Comparison of ENCODE assay signal across 29 cellular contexts in genomic region chr5:142736247-142736632, GRCh38. TPM values are rescaled to one million over a fixed set of nuclear protein-coding genes. Genes with fewer than 3 reads are reported as not detected.
DNase-seq lines count a peak whose midpoint lies in the region; ATAC-seq and TF ChIP-seq lines count a peak whose summit lies in the region.
"Had no signal": no experiment of that assay in that cellular context is flagged by ENCODE, and none has a peak within 500 bp of the region (broad histone marks: within the 10 kb centered on the region; RNA-seq: fewer than 3 reads in every experiment).

No MANE protein-coding gene starts in this region.

- no peak overlapping the region for H3K27ac ChIP-seq in neuronal stem cell (replicated peaks; ENCODE audit: low read length)
- H3K27ac ChIP-seq in testis, result no peak overlapping the region
- H3K27ac ChIP-seq: SJSA1 had no signal

- H3K4me3 Mint-ChIP-seq in activated CD8-positive, alpha-beta memory T cell treated with anti-CD3 and anti-CD28 coated beads, Interleukin-2, amount 10 ng/mL, durations not matched to agents 7 days and 5 days, result no peak overlapping the region
- no peak overlapping the region for H3K4me3 Mint-ChIP-seq in effector memory CD8-positive, alpha-beta T cell
- H3K4me3 Mint-ChIP-seq: CD14-positive monocyte had no signal

- no peak overlapping the region for H3K23ac ChIP-seq in neuronal stem cell (ENCODE audit: low read depth, low read length, poor library complexity)

- H3K4me1 Mint-ChIP-seq in activated CD8-positive, alpha-beta memory T cell treated with anti-CD3 and anti-CD28 coated beads, Interleukin-2, amount 10 ng/mL, durations not matched to agents 7 days and 5 days, result peaks cover 18% of the 10 kb centered on the region
- peaks cover 31 to 52% of the 10 kb centered on the region in 2 donors for H3K4me1 Mint-ChIP-seq in effector memory CD8-positive, alpha-beta T cell (ENCODE audit: low read depth in 2 of 2)

- no peak overlapping the region for H3K9ac ChIP-seq in neuronal stem cell (ENCODE audit: low read depth, low read length, poor library complexity)

- no peak overlapping the region for H3K4ac ChIP-seq in neuronal stem cell (ENCODE audit: low read length)

- H3K27ac Mint-ChIP-seq in activated CD8-positive, alpha-beta memory T cell treated with anti-CD3 and anti-CD28 coated beads, Interleukin-2, amount 10 ng/mL, durations not matched to agents 7 days and 5 days, result no peak overlapping the region
- peak overlapping the region; percentile 57 to 72 for H3K27ac Mint-ChIP-seq in effector memory CD8-positive, alpha-beta T cell

- no peak overlapping the region for H3K14ac ChIP-seq in neuronal stem cell (ENCODE audit: low read length)

- no peak overlapping the region for H3K4me3 ChIP-seq in neuronal stem cell (ENCODE audit: low read length in 2 of 2)
- H3K4me3 ChIP-seq in testis, result no peak overlapping the region
- H3K4me3 ChIP-seq: SJSA1 had no signal

- H4K91ac ChIP-seq in neuronal stem cell (ENCODE audit: low read depth, low read length, poor library complexity), result no peak overlapping the region

- H3K4me1 ChIP-seq in neuronal stem cell (ENCODE audit: control insufficient read depth in 2 of 2, insufficient read depth in 1 of 2, low read depth in 1 of 2, low read length in 2 of 2), result peaks cover 0 to 3% of the 10 kb centered on the region in 2 donors
- no peaks in the 10 kb centered on the region for H3K4me1 ChIP-seq in testis

- no CpG with 5 or more reads among the region's 7 CpGs for WGBS in neuronal stem cell (ENCODE audit: extremely low coverage in 2 of 2, insufficient read length in 2 of 2, insufficient replicate concordance in 1 of 2), 2 donors
- 78 to 86% methylated on average over 5 to 7 of the region's 7 CpGs for WGBS in testis, 2 donors

- CTCF ChIA-PET in activated CD8-positive, alpha-beta memory T cell treated with anti-CD3 and anti-CD28 coated beads, Interleukin-2, amount 10 ng/mL, durations not matched to agents 7 days and 5 days (lab: Charles Lee), result interaction anchor here (1.1 to 15.0 kb wide), 4 partner anchors 11 to 147 kb away, joined by 3 to 140 read pairs (median 6); no protein-coding TSS in a partner anchor

- H2BK15ac ChIP-seq in neuronal stem cell (ENCODE audit: low read length), result no peak overlapping the region

- H2BK120ac ChIP-seq in neuronal stem cell (ENCODE audit: low read depth, low read length), result no peak overlapping the region

- H3K36me3 Mint-ChIP-seq in activated CD8-positive, alpha-beta memory T cell treated with anti-CD3 and anti-CD28 coated beads, Interleukin-2, amount 10 ng/mL, durations not matched to agents 7 days and 5 days, result no peaks in the 10 kb centered on the region
- no peaks in the 10 kb centered on the region for H3K36me3 Mint-ChIP-seq in effector memory CD8-positive, alpha-beta T cell (ENCODE audit: insufficient read depth)
- H3K36me3 Mint-ChIP-seq: CD8-positive, alpha-beta memory T cell had no signal

- H2AFZ ChIP-seq in neuronal stem cell (ENCODE audit: low read length), result peak overlapping the region; percentile 55

- no peaks in the 10 kb centered on the region for H3K9me3 Mint-ChIP-seq in activated CD8-positive, alpha-beta memory T cell treated with anti-CD3 and anti-CD28 coated beads, Interleukin-2, amount 10 ng/mL, durations not matched to agents 7 days and 5 days (ENCODE audit: low read depth)
- no peaks in the 10 kb centered on the region for H3K9me3 Mint-ChIP-seq in effector memory CD8-positive, alpha-beta T cell
- H3K9me3 Mint-ChIP-seq: CD8-positive, alpha-beta memory T cell had no signal

- no peak overlapping the region for H2BK12ac ChIP-seq in neuronal stem cell (ENCODE audit: low read length)

- no peak overlapping the region for H4K8ac ChIP-seq in neuronal stem cell (ENCODE audit: low read depth, low read length)

- H3K79me1 ChIP-seq in neuronal stem cell (ENCODE audit: low read depth, low read length), result no peaks in the 10 kb centered on the region

- H3K18ac ChIP-seq in neuronal stem cell (ENCODE audit: low read length), result no peak overlapping the region

- intact Hi-C loops in testis (cut with DNase I; ENCODE audit: low total_unique reads), result no loop called here

- no peak for ATAC-seq in activated CD8-positive, alpha-beta memory T cell treated with anti-CD3 and anti-CD28 coated beads, Interleukin-2, amount 10 ng/mL, durations not matched to agents 7 days and 5 days
- no peak for ATAC-seq in effector memory CD8-positive, alpha-beta T cell (replicated peaks)
- no peak for ATAC-seq in GM21576 (IDR thresholded peaks at IDR 0.05; ENCODE audit: unreplicated experiment)
- ATAC-seq: HepG2, PC-3 had no signal

- no peak for TF ChIP-seq CTCF in testis (IDR thresholded peaks at IDR 0.05)

- no peaks in the 10 kb centered on the region for H3K9me3 ChIP-seq in neuronal stem cell (replicated peaks in 1 of 2; ENCODE audit: control insufficient read depth in 2 of 2, insufficient read depth in 1 of 2, low read depth in 1 of 2, low read length in 2 of 2)
- no peaks in the 10 kb centered on the region for H3K9me3 ChIP-seq in testis
- H3K9me3 ChIP-seq: BE2C, SJSA1 had no signal

- no peak overlapping the region for H2AK5ac ChIP-seq in neuronal stem cell (ENCODE audit: low read depth, low read length)

- H3K36me3 ChIP-seq in neuronal stem cell (replicated peaks in 1 of 2; ENCODE audit: control insufficient read depth in 2 of 2, insufficient read depth in 2 of 2, low read length in 2 of 2) (no peaks in the 10 kb centered on the region), testis (ENCODE audit: low read depth, missing control alignments) (no peaks in the 10 kb centered on the region)
- H3K36me3 ChIP-seq: BE2C, SJSA1 had no signal

- no peak for TF ChIP-seq POLR2A in testis (IDR thresholded peaks at IDR 0.05)

- H3K27me3 Mint-ChIP-seq in activated CD8-positive, alpha-beta memory T cell treated with anti-CD3 and anti-CD28 coated beads, Interleukin-2, amount 10 ng/mL, durations not matched to agents 7 days and 5 days, result peaks cover 4% of the 10 kb centered on the region
- H3K27me3 Mint-ChIP-seq in effector memory CD8-positive, alpha-beta T cell, result peaks cover 0 to 9% of the 10 kb centered on the region in 2 donors
- H3K27me3 Mint-ChIP-seq: CD8-positive, alpha-beta memory T cell had no signal

- peak; percentile 49 for DNase-seq in activated CD8-positive, alpha-beta memory T cell treated with anti-CD3 and anti-CD28 coated beads for 24 hours
- no peak for DNase-seq in activated CD8-positive, alpha-beta memory T cell treated with anti-CD3 and anti-CD28 coated beads, Interleukin-2, amount 10 ng/mL, durations not matched to agents 7 days and 5 days
- DNase-seq in NCI-H2107 treated with DMSO at 0.1 percent for 48 hours (lab: John Stamatoyannopoulos, UW; ENCODE audit: unreplicated experiment) (peak; percentile 32), neuronal stem cell (ENCODE audit: low spot score) (no peak), testis (no peak)
- no peak for DNase-seq in effector memory CD8-positive, alpha-beta T cell
- no peak for DNase-seq in activated CD4-positive, alpha-beta T cell treated with anti-CD3 and anti-CD28 coated beads, Interleukin-2, amount 50 U/mL, for 4 hours
- DNase-seq: 8988T; ACHN; BE2C; CD8-positive, alpha-beta memory T cell; DMS 273 treated with DMSO at 0.1 percent for 48 hours; DMS79; EL; GF-D8; Karpas-422; NCI-H1092; NCI-H1417 treated with DMSO at 0.1 percent for 48 hours; NCI-H1694 treated with DMSO at 0.1 percent for 48 hours; NCI-H2081; NCI-H446; NCI-H524 treated with DMSO at 0.1 percent for 48 hours; NCI-H82; NK-92 treated with Interleukin-12 subunit alpha and Interleukin-12 subunit beta, amount 100 ng/mL, for 24 hours; PC-3 had no signal

- H3K27me3 ChIP-seq in neuronal stem cell (ENCODE audit: control insufficient read depth in 3 of 3, insufficient read depth in 3 of 3, low read depth in 1 of 3, low read length in 3 of 3), result no peaks in the 10 kb centered on the region
- H3K27me3 ChIP-seq in testis, result no peaks in the 10 kb centered on the region
- H3K27me3 ChIP-seq: BE2C, SJSA1 had no signal

- H3K4me2 ChIP-seq in neuronal stem cell (ENCODE audit: insufficient read depth, low read length, poor library complexity, severe bottlenecking), result no peak overlapping the region

- no peak overlapping the region for H2BK5ac ChIP-seq in neuronal stem cell (ENCODE audit: low read length)

RNA-seq across cellular contexts. Expression of gene ARHGAP26, which starts 33.9 kb away (rescaled TPM):
- 10 to 100 TPM; 12.6 to 38.9 TPM for total RNA-seq in activated CD8-positive, alpha-beta memory T cell treated with anti-CD3 and anti-CD28 coated beads, Interleukin-2, amount 10 ng/mL, durations not matched to agents 7 days and 5 days
- 6.2 TPM for polyA plus RNA-seq in neuronal stem cell (2013, experiment 1 of 2)
- 5.7 TPM for polyA plus RNA-seq in neuronal stem cell (2013, experiment 2 of 2)
- 10 to 100 TPM; 95.7 to 98.7 TPM for total RNA-seq in testis
- polyA plus RNA-seq in testis (ENCODE audit: insufficient read depth, low read depth, low replicate concordance), result 33.8 TPM

RNA-seq across cellular contexts. Expression of gene FGF1, which starts 50.4 kb away (rescaled TPM):
- not detected for total RNA-seq in activated CD8-positive, alpha-beta memory T cell treated with anti-CD3 and anti-CD28 coated beads, Interleukin-2, amount 10 ng/mL, durations not matched to agents 7 days and 5 days
- polyA plus RNA-seq in neuronal stem cell (2013, experiment 1 of 2), result 0.18 TPM
- 0.10 TPM for polyA plus RNA-seq in neuronal stem cell (2013, experiment 2 of 2)
- 1 to 10 TPM; 2.2 to 4.4 TPM for total RNA-seq in testis
- 1.9 TPM for polyA plus RNA-seq in testis (ENCODE audit: insufficient read depth, low read depth, low replicate concordance)
- total RNA-seq: CD8-positive, alpha-beta memory T cell; HepG2 had no signal
- polyA plus RNA-seq: CD14-positive monocyte; CD8-positive, alpha-beta memory T cell; HepG2 had no signal

Comparison
In these comparisons a context has a peak if more than half of its experiments do, and no peak if none do; other contexts are left out.
1. DNase-seq: peak in activated CD8-positive, alpha-beta memory T cell treated with anti-CD3 and anti-CD28 coated beads for 24 hours (single experiment) and NCI-H2107 treated with DMSO at 0.1 percent for 48 hours (single experiment); none in activated CD8-positive, alpha-beta memory T cell treated with anti-CD3 and anti-CD28 coated beads, Interleukin-2, amount 10 ng/mL, durations not matched to agents 7 days and 5 days (single experiment), effector memory CD8-positive, alpha-beta T cell (0 of 3), neuronal stem cell (single experiment), testis (single experiment) and activated CD4-positive, alpha-beta T cell treated with anti-CD3 and anti-CD28 coated beads, Interleukin-2, amount 50 U/mL, for 4 hours (0 of 2).